In the genomic region with DNA sequence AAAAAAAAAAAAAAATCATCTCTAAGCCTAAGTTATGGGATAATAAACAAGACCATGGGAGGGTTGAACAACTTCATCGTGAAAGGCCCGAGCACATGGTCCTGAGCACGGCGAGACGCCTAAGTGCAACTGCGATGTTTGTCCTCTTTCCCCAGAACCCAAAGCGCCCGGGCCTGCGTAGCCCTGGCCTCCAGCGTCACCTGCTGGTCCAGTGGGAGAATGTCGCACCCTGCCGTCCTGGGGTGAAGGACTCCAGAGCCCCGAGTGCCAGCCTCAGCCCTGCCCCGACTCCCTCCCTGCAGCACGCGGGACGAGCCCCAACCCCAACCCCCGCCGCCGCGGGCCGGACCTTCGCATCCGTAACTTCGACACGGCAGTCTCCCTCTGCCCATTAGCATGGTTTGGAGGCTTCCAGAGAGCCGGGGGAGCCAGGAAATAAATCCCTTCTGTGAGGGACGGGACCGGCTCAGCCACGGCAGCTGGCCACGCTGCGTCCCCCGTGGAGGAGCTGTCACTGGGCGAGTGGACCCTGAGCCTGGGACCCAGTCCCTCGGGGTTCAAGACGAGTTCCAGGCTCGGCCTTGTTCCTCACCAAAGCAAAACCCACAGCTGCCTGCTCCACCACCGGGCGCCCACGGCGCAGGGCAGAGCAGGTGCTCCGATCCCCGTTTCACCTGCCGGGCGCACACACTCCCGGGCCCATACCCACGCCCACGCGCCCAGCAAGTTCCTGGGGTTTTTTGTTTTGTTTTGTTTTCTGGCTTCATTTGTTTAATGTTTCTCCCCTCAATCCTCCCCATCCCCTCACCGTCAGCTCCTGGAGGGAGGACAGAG, we compare ENCODE assay signal across 1 cellular context.
TF ChIP-seq lines count a peak whose summit lies in the region.

No MANE protein-coding gene starts in this region.

TF ChIP-seq in WTC11, 78 proteins besides CTCF, POLR2A, EP300 and RAD21 (continued from another document and continues in another):
- TF ChIP-seq, protein P1, sequence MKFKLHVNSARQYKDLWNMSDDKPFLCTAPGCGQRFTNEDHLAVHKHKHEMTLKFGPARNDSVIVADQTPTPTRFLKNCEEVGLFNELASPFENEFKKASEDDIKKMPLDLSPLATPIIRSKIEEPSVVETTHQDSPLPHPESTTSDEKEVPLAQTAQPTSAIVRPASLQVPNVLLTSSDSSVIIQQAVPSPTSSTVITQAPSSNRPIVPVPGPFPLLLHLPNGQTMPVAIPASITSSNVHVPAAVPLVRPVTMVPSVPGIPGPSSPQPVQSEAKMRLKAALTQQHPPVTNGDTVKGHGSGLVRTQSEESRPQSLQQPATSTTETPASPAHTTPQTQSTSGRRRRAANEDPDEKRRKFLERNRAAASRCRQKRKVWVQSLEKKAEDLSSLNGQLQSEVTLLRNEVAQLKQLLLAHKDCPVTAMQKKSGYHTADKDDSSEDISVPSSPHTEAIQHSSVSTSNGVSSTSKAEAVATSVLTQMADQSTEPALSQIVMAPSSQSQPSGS (CRISPR knock-in tag; IDR thresholded peaks at IDR 0.05; ENCODE audit: borderline replicate concordance, low read depth), result no peak
- TF ChIP-seq CBFB (CRISPR knock-in tag; IDR thresholded peaks at IDR 0.05; ENCODE audit: low read depth), result no peak
- TF ChIP-seq FOXJ3 (CRISPR knock-in tag; IDR thresholded peaks at IDR 0.05; ENCODE audit: borderline replicate concordance), result no peak
- no peak for TF ChIP-seq ZNF219 (CRISPR knock-in tag; IDR thresholded peaks at IDR 0.05; ENCODE audit: borderline replicate concordance)
- TF ChIP-seq RELA (CRISPR knock-in tag; IDR thresholded peaks at IDR 0.05; ENCODE audit: borderline replicate concordance), result no peak
- TF ChIP-seq E2F4 (CRISPR knock-in tag; IDR thresholded peaks at IDR 0.05; ENCODE audit: borderline replicate concordance, low read depth), result no peak
- TF ChIP-seq MYBL2 (CRISPR knock-in tag; IDR thresholded peaks at IDR 0.05), result no peak
- TF ChIP-seq MAX (CRISPR knock-in tag; IDR thresholded peaks at IDR 0.05), result peak; percentile 98
- TF ChIP-seq E2F5 (CRISPR knock-in tag; IDR thresholded peaks at IDR 0.05), result no peak
- no peak for TF ChIP-seq ZNF512 (CRISPR knock-in tag; IDR thresholded peaks at IDR 0.05; ENCODE audit: borderline replicate concordance)
- TF ChIP-seq, protein P2, sequence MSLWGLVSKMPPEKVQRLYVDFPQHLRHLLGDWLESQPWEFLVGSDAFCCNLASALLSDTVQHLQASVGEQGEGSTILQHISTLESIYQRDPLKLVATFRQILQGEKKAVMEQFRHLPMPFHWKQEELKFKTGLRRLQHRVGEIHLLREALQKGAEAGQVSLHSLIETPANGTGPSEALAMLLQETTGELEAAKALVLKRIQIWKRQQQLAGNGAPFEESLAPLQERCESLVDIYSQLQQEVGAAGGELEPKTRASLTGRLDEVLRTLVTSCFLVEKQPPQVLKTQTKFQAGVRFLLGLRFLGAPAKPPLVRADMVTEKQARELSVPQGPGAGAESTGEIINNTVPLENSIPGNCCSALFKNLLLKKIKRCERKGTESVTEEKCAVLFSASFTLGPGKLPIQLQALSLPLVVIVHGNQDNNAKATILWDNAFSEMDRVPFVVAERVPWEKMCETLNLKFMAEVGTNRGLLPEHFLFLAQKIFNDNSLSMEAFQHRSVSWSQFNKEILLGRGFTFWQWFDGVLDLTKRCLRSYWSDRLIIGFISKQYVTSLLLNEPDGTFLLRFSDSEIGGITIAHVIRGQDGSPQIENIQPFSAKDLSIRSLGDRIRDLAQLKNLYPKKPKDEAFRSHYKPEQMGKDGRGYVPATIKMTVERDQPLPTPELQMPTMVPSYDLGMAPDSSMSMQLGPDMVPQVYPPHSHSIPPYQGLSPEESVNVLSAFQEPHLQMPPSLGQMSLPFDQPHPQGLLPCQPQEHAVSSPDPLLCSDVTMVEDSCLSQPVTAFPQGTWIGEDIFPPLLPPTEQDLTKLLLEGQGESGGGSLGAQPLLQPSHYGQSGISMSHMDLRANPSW (CRISPR knock-in tag; conservative IDR thresholded peaks at IDR 0.05; ENCODE audit: low read depth), result no peak
- TF ChIP-seq TP53 (CRISPR knock-in tag; IDR thresholded peaks at IDR 0.05), result peak; percentile 80; the same call in 1 of the 2 replicates
- peak; percentile 87; the same call in 1 of the 2 replicates for TF ChIP-seq SMAD3 (CRISPR knock-in tag; IDR thresholded peaks at IDR 0.05; ENCODE audit: borderline replicate concordance)
- TF ChIP-seq, protein P3, sequence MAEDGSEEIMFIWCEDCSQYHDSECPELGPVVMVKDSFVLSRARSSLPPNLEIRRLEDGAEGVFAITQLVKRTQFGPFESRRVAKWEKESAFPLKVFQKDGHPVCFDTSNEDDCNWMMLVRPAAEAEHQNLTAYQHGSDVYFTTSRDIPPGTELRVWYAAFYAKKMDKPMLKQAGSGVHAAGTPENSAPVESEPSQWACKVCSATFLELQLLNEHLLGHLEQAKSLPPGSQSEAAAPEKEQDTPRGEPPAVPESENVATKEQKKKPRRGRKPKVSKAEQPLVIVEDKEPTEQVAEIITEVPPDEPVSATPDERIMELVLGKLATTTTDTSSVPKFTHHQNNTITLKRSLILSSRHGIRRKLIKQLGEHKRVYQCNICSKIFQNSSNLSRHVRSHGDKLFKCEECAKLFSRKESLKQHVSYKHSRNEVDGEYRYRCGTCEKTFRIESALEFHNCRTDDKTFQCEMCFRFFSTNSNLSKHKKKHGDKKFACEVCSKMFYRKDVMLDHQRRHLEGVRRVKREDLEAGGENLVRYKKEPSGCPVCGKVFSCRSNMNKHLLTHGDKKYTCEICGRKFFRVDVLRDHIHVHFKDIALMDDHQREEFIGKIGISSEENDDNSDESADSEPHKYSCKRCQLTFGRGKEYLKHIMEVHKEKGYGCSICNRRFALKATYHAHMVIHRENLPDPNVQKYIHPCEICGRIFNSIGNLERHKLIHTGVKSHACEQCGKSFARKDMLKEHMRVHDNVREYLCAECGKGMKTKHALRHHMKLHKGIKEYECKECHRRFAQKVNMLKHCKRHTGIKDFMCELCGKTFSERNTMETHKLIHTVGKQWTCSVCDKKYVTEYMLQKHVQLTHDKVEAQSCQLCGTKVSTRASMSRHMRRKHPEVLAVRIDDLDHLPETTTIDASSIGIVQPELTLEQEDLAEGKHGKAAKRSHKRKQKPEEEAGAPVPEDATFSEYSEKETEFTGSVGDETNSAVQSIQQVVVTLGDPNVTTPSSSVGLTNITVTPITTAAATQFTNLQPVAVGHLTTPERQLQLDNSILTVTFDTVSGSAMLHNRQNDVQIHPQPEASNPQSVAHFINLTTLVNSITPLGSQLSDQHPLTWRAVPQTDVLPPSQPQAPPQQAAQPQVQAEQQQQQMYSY (CRISPR knock-in tag; IDR thresholded peaks at IDR 0.05), result no peak
- no peak for TF ChIP-seq ATF6 (CRISPR knock-in tag; IDR thresholded peaks at IDR 0.05)
- no peak for TF ChIP-seq ZNF671 (CRISPR knock-in tag; IDR thresholded peaks at IDR 0.05)
- no peak for TF ChIP-seq MXD4 (CRISPR knock-in tag; IDR thresholded peaks at IDR 0.05; ENCODE audit: borderline replicate concordance)
- TF ChIP-seq MLX (CRISPR knock-in tag; IDR thresholded peaks at IDR 0.05), result no peak
- peak; percentile 53; the same call in 1 of the 2 replicates for TF ChIP-seq ESRRA (CRISPR knock-in tag; IDR thresholded peaks at IDR 0.05; ENCODE audit: borderline replicate concordance)
- TF ChIP-seq USF1 (CRISPR knock-in tag; IDR thresholded peaks at IDR 0.05), result peak; percentile 16; the same call in 1 of the 2 replicates
- TF ChIP-seq KAT7 (CRISPR knock-in tag; IDR thresholded peaks at IDR 0.05; ENCODE audit: borderline replicate concordance), result 0 out of 2 replicates have a peak, but pooled peaks have one; percentile 83
- peak; percentile 56; the same call in 1 of the 2 replicates for TF ChIP-seq ETV6 (CRISPR knock-in tag; IDR thresholded peaks at IDR 0.05)
- TF ChIP-seq TCF7 (CRISPR knock-in tag; IDR thresholded peaks at IDR 0.05; ENCODE audit: low read depth), result no peak
- TF ChIP-seq CREB1 (CRISPR knock-in tag; IDR thresholded peaks at IDR 0.05), result no peak
- TF ChIP-seq SP1 (CRISPR knock-in tag; conservative IDR thresholded peaks at IDR 0.05), result no peak
- TF ChIP-seq ZNF423 (CRISPR knock-in tag; IDR thresholded peaks at IDR 0.05), result no peak
- TF ChIP-seq, protein P4, sequence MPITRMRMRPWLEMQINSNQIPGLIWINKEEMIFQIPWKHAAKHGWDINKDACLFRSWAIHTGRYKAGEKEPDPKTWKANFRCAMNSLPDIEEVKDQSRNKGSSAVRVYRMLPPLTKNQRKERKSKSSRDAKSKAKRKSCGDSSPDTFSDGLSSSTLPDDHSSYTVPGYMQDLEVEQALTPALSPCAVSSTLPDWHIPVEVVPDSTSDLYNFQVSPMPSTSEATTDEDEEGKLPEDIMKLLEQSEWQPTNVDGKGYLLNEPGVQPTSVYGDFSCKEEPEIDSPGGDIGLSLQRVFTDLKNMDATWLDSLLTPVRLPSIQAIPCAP (CRISPR knock-in tag; IDR thresholded peaks at IDR 0.05), result no peak
- TF ChIP-seq NR2C2 (CRISPR knock-in tag; IDR thresholded peaks at IDR 0.05), result no peak
- no peak for TF ChIP-seq AR (CRISPR knock-in tag; IDR thresholded peaks at IDR 0.05)
